In genomic region chr5:62046191-62046590, GRCh38 we compare ENCODE assay signal across 36 cellular contexts.
"Had no signal": no experiment of that assay in that cellular context is flagged by ENCODE, and none has a peak within 500 bp of the region (broad histone marks: within the 10 kb centered on the region; RNA-seq: fewer than 3 reads in every experiment).

No MANE protein-coding gene starts in this region.

- H3K36me3 ChIP-seq: MG63 had no signal

- H3K27me3 ChIP-seq: MG63 had no signal

- DNase-seq: Karpas-422, Kasumi-1, MG63, MM.1S, MV-4-11, NCI-H1048, NCI-H1092, NCI-H1092 treated with DMSO at 0.1 percent for 48 hours, NCI-H1105, NCI-H1105 treated with DMSO at 0.1 percent for 48 hours, NCI-H1417, NCI-H1417 treated with DMSO at 0.1 percent for 48 hours, NCI-H1436, NCI-H1436 treated with DMSO at 0.1 percent for 48 hours, NCI-H146, NCI-H1694, NCI-H1694 treated with DMSO at 0.1 percent for 48 hours, NCI-H187, NCI-H187 treated with DMSO at 0.1 percent for 48 hours, NCI-H1930, NCI-H2029, NCI-H2029 treated with DMSO at 0.1 percent for 48 hours, NCI-H2081, NCI-H2081 treated with DMSO at 0.1 percent for 48 hours, NCI-H2107, NCI-H2171, NCI-H2171 treated with DMSO at 0.1 percent for 48 hours, NCI-H2227 treated with DMSO at 0.1 percent for 48 hours, NCI-H226, NCI-H345, NCI-H446, NCI-H446 treated with DMSO at 0.1 percent for 48 hours, NCI-H510A, NCI-H510A treated with DMSO at 0.1 percent for 48 hours, NCI-H524, NCI-H524 treated with DMSO at 0.1 percent for 48 hours had no signal

- H3K9me3 ChIP-seq: MG63 had no signal

- H3K4me3 ChIP-seq: MG63 had no signal
